1 cellular context compared by ENCODE assay signal in genomic region chr1:85259118-85259865, GRCh38.
A peak's percentile ranks its signal among the peaks of the same experiment; 100 is the strongest.
TF ChIP-seq lines count a peak whose summit lies in the region.

C1orf52 (minus strand) TSS chr1:85259662; CDS start chr1:85259633, 29 bp downstream.

TF ChIP-seq in HepG2, 621 proteins besides CTCF, POLR2A, EP300 and RAD21 (continued from another document and continues in another):
- TF ChIP-seq, protein P1, sequence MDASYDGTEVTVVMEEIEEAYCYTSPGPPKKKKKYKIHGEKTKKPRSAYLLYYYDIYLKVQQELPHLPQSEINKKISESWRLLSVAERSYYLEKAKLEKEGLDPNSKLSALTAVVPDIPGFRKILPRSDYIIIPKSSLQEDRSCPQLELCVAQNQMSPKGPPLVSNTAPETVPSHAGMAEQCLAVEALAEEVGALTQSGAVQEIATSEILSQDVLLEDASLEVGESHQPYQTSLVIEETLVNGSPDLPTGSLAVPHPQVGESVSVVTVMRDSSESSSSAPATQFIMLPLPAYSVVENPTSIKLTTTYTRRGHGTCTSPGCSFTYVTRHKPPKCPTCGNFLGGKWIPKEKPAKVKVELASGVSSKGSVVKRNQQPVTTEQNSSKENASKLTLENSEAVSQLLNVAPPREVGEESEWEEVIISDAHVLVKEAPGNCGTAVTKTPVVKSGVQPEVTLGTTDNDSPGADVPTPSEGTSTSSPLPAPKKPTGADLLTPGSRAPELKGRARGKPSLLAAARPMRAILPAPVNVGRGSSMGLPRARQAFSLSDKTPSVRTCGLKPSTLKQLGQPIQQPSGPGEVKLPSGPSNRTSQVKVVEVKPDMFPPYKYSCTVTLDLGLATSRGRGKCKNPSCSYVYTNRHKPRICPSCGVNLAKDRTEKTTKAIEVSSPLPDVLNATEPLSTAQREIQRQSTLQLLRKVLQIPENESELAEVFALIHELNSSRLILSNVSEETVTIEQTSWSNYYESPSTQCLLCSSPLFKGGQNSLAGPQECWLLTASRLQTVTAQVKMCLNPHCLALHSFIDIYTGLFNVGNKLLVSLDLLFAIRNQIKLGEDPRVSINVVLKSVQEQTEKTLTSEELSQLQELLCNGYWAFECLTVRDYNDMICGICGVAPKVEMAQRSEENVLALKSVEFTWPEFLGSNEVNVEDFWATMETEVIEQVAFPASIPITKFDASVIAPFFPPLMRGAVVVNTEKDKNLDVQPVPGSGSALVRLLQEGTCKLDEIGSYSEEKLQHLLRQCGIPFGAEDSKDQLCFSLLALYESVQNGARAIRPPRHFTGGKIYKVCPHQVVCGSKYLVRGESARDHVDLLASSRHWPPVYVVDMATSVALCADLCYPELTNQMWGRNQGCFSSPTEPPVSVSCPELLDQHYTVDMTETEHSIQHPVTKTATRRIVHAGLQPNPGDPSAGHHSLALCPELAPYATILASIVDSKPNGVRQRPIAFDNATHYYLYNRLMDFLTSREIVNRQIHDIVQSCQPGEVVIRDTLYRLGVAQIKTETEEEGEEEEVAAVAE (CRISPR knock-in tag; IDR thresholded peaks at IDR 0.05; ENCODE audit: borderline replicate concordance) = peak; percentile 37; the same call in 1 of the 2 replicates
- TF ChIP-seq MTF1 (CRISPR knock-in tag; IDR thresholded peaks at IDR 0.05) (0 out of 2 replicates have a peak, but pooled peaks have one; percentile 25), MXI1 (IDR thresholded peaks at IDR 0.05; ENCODE audit: borderline replicate concordance, low read depth, low read length) (peak; percentile 69; the same call in 1 of the 3 replicates), RBM22 (optimal IDR thresholded peaks at IDR 0.05; ENCODE audit: low read length) (peak; percentile 17), KMT2B (CRISPR knock-in tag; IDR thresholded peaks at IDR 0.05) (peak; percentile 51; the same call in 1 of the 2 replicates), SMAD3 (CRISPR knock-in tag; IDR thresholded peaks at IDR 0.05) (no peak; the same call in 1 of the 2 replicates), YY1 (IDR thresholded peaks at IDR 0.05; ENCODE audit: insufficient read depth, insufficient replicate concordance, low read depth, low read length) (peak; percentile 89), CENPX (CRISPR knock-in tag; IDR thresholded peaks at IDR 0.05) (no peak), TFE3 (CRISPR knock-in tag; IDR thresholded peaks at IDR 0.05) (peak; percentile 58; the same call in 1 of the 2 replicates), CEBPZ (IDR thresholded peaks at IDR 0.05; ENCODE audit: low read length) (no peak), KDM3A (CRISPR knock-in tag; IDR thresholded peaks at IDR 0.05; ENCODE audit: low read depth) (peak; percentile 92), POLR2AphosphoS5 (IDR thresholded peaks at IDR 0.05; ENCODE audit: low read depth, low read length) (peak; percentile 97), ZNF20 (CRISPR knock-in tag; IDR thresholded peaks at IDR 0.05) (no peak), TARDBP (CRISPR knock-in tag; IDR thresholded peaks at IDR 0.05) (peak; percentile 40), SALL1 (CRISPR knock-in tag; IDR thresholded peaks at IDR 0.05) (peak; percentile 76), HCFC1 (IDR thresholded peaks at IDR 0.05; ENCODE audit: low read depth, low read length) (peak; percentile 19; the same call in 1 of the 2 replicates), ETV5 (CRISPR knock-in tag; IDR thresholded peaks at IDR 0.05; ENCODE audit: borderline replicate concordance) (peak; percentile 61; the same call in 1 of the 2 replicates), ZNF563 (CRISPR knock-in tag; IDR thresholded peaks at IDR 0.05) (no peak), ZBTB7B (CRISPR knock-in tag; IDR thresholded peaks at IDR 0.05) (0 out of 2 replicates have a peak, but pooled peaks have one; percentile 44), PRPF4 (IDR thresholded peaks at IDR 0.05; ENCODE audit: low read depth, low read length, poor library complexity, severe bottlenecking) (no peak), ZNF766 (CRISPR knock-in tag; IDR thresholded peaks at IDR 0.05; ENCODE audit: borderline replicate concordance) (peak; percentile 47; the same call in 1 of the 2 replicates), NR1H2 (CRISPR knock-in tag; IDR thresholded peaks at IDR 0.05; ENCODE audit: borderline replicate concordance, low read depth) (no peak), KLF16 (CRISPR knock-in tag; IDR thresholded peaks at IDR 0.05) (peak in 1 of 2 experiments; percentile 46; a peak in 1 of 4 replicates), ZNF777 (CRISPR knock-in tag; IDR thresholded peaks at IDR 0.05) (0 out of 2 replicates have a peak, but pooled peaks have one; percentile 41), ZNF138 (CRISPR knock-in tag; IDR thresholded peaks at IDR 0.05; ENCODE audit: low read depth) (0 out of 2 replicates have a peak, but pooled peaks have one; percentile 18), MIXL1 (CRISPR knock-in tag; IDR thresholded peaks at IDR 0.05) (peak; percentile 60), HOMEZ (CRISPR knock-in tag; IDR thresholded peaks at IDR 0.05; ENCODE audit: low read depth) (peak; percentile 34; the same call in 1 of the 2 replicates), CBFB (CRISPR knock-in tag; IDR thresholded peaks at IDR 0.05) (0 out of 2 replicates have a peak, but pooled peaks have one; percentile 54)
- TF ChIP-seq, protein P2, sequence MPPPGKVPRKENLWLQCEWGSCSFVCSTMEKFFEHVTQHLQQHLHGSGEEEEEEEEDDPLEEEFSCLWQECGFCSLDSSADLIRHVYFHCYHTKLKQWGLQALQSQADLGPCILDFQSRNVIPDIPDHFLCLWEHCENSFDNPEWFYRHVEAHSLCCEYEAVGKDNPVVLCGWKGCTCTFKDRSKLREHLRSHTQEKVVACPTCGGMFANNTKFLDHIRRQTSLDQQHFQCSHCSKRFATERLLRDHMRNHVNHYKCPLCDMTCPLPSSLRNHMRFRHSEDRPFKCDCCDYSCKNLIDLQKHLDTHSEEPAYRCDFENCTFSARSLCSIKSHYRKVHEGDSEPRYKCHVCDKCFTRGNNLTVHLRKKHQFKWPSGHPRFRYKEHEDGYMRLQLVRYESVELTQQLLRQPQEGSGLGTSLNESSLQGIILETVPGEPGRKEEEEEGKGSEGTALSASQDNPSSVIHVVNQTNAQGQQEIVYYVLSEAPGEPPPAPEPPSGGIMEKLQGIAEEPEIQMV (CRISPR knock-in tag; IDR thresholded peaks at IDR 0.05; ENCODE audit: low read depth) = peak; percentile 46; the same call in 1 of the 2 replicates
- TF ChIP-seq, protein P3, sequence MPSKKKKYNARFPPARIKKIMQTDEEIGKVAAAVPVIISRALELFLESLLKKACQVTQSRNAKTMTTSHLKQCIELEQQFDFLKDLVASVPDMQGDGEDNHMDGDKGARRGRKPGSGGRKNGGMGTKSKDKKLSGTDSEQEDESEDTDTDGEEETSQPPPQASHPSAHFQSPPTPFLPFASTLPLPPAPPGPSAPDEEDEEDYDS (CRISPR knock-in tag; IDR thresholded peaks at IDR 0.05) = peak; percentile 76
- TF ChIP-seq, protein P4, sequence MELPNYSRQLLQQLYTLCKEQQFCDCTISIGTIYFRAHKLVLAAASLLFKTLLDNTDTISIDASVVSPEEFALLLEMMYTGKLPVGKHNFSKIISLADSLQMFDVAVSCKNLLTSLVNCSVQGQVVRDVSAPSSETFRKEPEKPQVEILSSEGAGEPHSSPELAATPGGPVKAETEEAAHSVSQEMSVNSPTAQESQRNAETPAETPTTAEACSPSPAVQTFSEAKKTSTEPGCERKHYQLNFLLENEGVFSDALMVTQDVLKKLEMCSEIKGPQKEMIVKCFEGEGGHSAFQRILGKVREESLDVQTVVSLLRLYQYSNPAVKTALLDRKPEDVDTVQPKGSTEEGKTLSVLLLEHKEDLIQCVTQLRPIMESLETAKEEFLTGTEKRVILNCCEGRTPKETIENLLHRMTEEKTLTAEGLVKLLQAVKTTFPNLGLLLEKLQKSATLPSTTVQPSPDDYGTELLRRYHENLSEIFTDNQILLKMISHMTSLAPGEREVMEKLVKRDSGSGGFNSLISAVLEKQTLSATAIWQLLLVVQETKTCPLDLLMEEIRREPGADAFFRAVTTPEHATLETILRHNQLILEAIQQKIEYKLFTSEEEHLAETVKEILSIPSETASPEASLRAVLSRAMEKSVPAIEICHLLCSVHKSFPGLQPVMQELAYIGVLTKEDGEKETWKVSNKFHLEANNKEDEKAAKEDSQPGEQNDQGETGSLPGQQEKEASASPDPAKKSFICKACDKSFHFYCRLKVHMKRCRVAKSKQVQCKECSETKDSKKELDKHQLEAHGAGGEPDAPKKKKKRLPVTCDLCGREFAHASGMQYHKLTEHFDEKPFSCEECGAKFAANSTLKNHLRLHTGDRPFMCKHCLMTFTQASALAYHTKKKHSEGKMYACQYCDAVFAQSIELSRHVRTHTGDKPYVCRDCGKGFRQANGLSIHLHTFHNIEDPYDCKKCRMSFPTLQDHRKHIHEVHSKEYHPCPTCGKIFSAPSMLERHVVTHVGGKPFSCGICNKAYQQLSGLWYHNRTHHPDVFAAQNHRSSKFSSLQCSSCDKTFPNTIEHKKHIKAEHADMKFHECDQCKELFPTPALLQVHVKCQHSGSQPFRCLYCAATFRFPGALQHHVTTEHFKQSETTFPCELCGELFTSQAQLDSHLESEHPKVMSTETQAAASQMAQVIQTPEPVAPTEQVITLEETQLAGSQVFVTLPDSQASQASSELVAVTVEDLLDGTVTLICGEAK (IDR thresholded peaks at IDR 0.05) = peak; percentile 43
- TF ChIP-seq, protein P4 (CRISPR knock-in tag; IDR thresholded peaks at IDR 0.05) = no peak
